ENCODE assay signal across 10 cellular contexts in genomic region chr2:33210626-33211025, GRCh38.
A peak's percentile ranks its signal among the peaks of the same experiment; 100 is the strongest.
DNase-seq lines count a peak whose midpoint lies in the region; ATAC-seq and TF ChIP-seq lines count a peak whose summit lies in the region.
"Had no signal": no experiment of that assay in that cellular context is flagged by ENCODE, and none has a peak within 500 bp of the region (broad histone marks: within the 10 kb centered on the region; RNA-seq: fewer than 3 reads in every experiment).

No MANE protein-coding gene starts in this region.

- peaks cover 3% of the 10 kb centered on the region for H3K9me3 Mint-ChIP-seq in Calu3 (ENCODE audit: low read depth, unreplicated experiment)
- H3K9me3 Mint-ChIP-seq in osteocyte (ENCODE audit: unreplicated experiment) = no peaks in the 10 kb centered on the region
- no peaks in the 10 kb centered on the region for H3K9me3 Mint-ChIP-seq in stimulated activated naive CD8-positive, alpha-beta T cell treated with anti-CD3 and anti-CD28 coated beads, Interleukin-15, amount 100 ng/mL, for 72 hours
- H3K9me3 Mint-ChIP-seq: activated T-cell treated with anti-CD3 and anti-CD28 coated beads, Interleukin-2, amount 50 U/mL, for 72 hours had no signal

- H3K4me1 Mint-ChIP-seq in Calu3 (ENCODE audit: low read depth, unreplicated experiment) = peaks cover 30% of the 10 kb centered on the region
- peaks cover 87% of the 10 kb centered on the region for H3K4me1 Mint-ChIP-seq in osteocyte (ENCODE audit: unreplicated experiment)
- peaks cover 5% of the 10 kb centered on the region for H3K4me1 Mint-ChIP-seq in stimulated activated naive CD8-positive, alpha-beta T cell treated with anti-CD3 and anti-CD28 coated beads, Interleukin-15, amount 100 ng/mL, for 72 hours

- CTCF ChIA-PET in Calu3 (lab: Charles Lee) (interaction anchor here (0.6 to 1.0 kb wide), 2 partner anchors 60 to 1029 kb away, joined by 4 to 5 read pairs; no protein-coding TSS in a partner anchor), RWPE1 (lab: Yijun Ruan, JAX) (interaction anchor here (0.7 kb wide), 1 partner anchor 94 kb away, joined by 3 read pairs; no protein-coding TSS in a partner anchor)

- H3K36me3 Mint-ChIP-seq in Calu3 (ENCODE audit: insufficient read depth, unreplicated experiment) (no peaks in the 10 kb centered on the region), osteocyte (ENCODE audit: unreplicated experiment) (no peaks in the 10 kb centered on the region)

- BruUV-seq in Calu3 (replicated peaks; lab: Mats Ljungman, UMichigan) = no TSS peak

- H3K4me3 Mint-ChIP-seq in Calu3 (ENCODE audit: low read depth, unreplicated experiment) (no peak overlapping the region), osteocyte (ENCODE audit: unreplicated experiment) (no peak overlapping the region)
- no peak overlapping the region for H3K4me3 Mint-ChIP-seq in stimulated activated naive CD8-positive, alpha-beta T cell treated with anti-CD3 and anti-CD28 coated beads, Interleukin-15, amount 100 ng/mL, for 72 hours
- H3K4me3 Mint-ChIP-seq: activated T-cell treated with anti-CD3 and anti-CD28 coated beads, Interleukin-2, amount 50 U/mL, for 72 hours had no signal

- no peaks in the 10 kb centered on the region for H3K27me3 Mint-ChIP-seq in Calu3 (ENCODE audit: unreplicated experiment)
- H3K27me3 Mint-ChIP-seq in osteocyte (ENCODE audit: unreplicated experiment) = no peaks in the 10 kb centered on the region
- H3K27me3 Mint-ChIP-seq in stimulated activated naive CD8-positive, alpha-beta T cell treated with anti-CD3 and anti-CD28 coated beads, Interleukin-15, amount 100 ng/mL, for 72 hours = no peaks in the 10 kb centered on the region

- TF ChIP-seq CTCF in Calu3 (IDR thresholded peaks at IDR 0.05; ENCODE audit: unreplicated experiment) (no peak), RWPE1 (conservative IDR thresholded peaks at IDR 0.05; ENCODE audit: low read depth) (no peak), fibroblast of pulmonary artery (IDR thresholded peaks at IDR 0.05; ENCODE audit: low read length, missing control alignments) (no peak), osteocyte (IDR thresholded peaks at IDR 0.05) (no peak)

- ATAC-seq in GM19455 (IDR thresholded peaks at IDR 0.05; ENCODE audit: unreplicated experiment) = no peak
- ATAC-seq in stimulated activated naive CD8-positive, alpha-beta T cell treated with anti-CD3 and anti-CD28 coated beads, Interleukin-15, amount 100 ng/mL, for 72 hours = no peak
- no peak for ATAC-seq in HG02884 (IDR thresholded peaks at IDR 0.05; ENCODE audit: unreplicated experiment)

- H3K27ac Mint-ChIP-seq in Calu3 (ENCODE audit: unreplicated experiment) (peak overlapping the region; percentile 61), osteocyte (ENCODE audit: unreplicated experiment) (peak overlapping the region; percentile 91)
- no peak overlapping the region for H3K27ac Mint-ChIP-seq in stimulated activated naive CD8-positive, alpha-beta T cell treated with anti-CD3 and anti-CD28 coated beads, Interleukin-15, amount 100 ng/mL, for 72 hours
- H3K27ac Mint-ChIP-seq: activated T-cell treated with anti-CD3 and anti-CD28 coated beads, Interleukin-2, amount 50 U/mL, for 72 hours had no signal

- intact Hi-C loops in Calu3 (cut with micrococcal nuclease; ENCODE audit: unreplicated experiment) = loop anchor here (5.0 kb wide), 1 partner anchor 67 kb away; no protein-coding TSS in a partner anchor

- H3K27ac ChIP-seq in RWPE1 = no peak overlapping the region

- no peak overlapping the region for H3K4me3 ChIP-seq in fibroblast of pulmonary artery (replicated peaks; ENCODE audit: low read depth, low read length)

- POLR2A ChIA-PET in RWPE1 (lab: Yijun Ruan, JAX; ENCODE audit: low non-redundant PET) = no interaction called here

- DNase-seq in Calu3 = peak; percentile 36
- DNase-seq in RWPE1 (ENCODE audit: low spot score) = peak; percentile 83
- peak; percentile 98 for DNase-seq in fibroblast of pulmonary artery (ENCODE audit: low read depth)
- DNase-seq in osteocyte (ENCODE audit: extremely low spot score, unreplicated experiment) = no peak
- no peak for DNase-seq in stimulated activated naive CD8-positive, alpha-beta T cell treated with anti-CD3 and anti-CD28 coated beads, Interleukin-15, amount 100 ng/mL, for 72 hours
- DNase-seq in stimulated activated naive CD4-positive, alpha-beta T cell treated with Interleukin-2 at 50 U/mL for 16 hours (lab: John Stamatoyannopoulos, UW) = no peak
- DNase-seq: activated T-cell treated with anti-CD3 and anti-CD28 coated beads, Interleukin-2, amount 50 U/mL, for 72 hours; NCI-H526 treated with DMSO at 0.1 percent for 48 hours had no signal

Comparison
In these comparisons a context has a peak if more than half of its experiments do, and no peak if none do; other contexts are left out.
1. DNase-seq: peak in Calu3 (single experiment), RWPE1 (single experiment) and fibroblast of pulmonary artery (single experiment); none in osteocyte (single experiment), stimulated activated naive CD8-positive, alpha-beta T cell treated with anti-CD3 and anti-CD28 coated beads, Interleukin-15, amount 100 ng/mL, for 72 hours (0 of 2) and stimulated activated naive CD4-positive, alpha-beta T cell treated with Interleukin-2 at 50 U/mL for 16 hours (single experiment).
2. H3K27ac Mint-ChIP-seq: peak in Calu3 (single experiment) and osteocyte (single experiment); none in stimulated activated naive CD8-positive, alpha-beta T cell treated with anti-CD3 and anti-CD28 coated beads, Interleukin-15, amount 100 ng/mL, for 72 hours (0 of 2).